Comparison of ENCODE assay signal across 17 cellular contexts in the genomic region with DNA sequence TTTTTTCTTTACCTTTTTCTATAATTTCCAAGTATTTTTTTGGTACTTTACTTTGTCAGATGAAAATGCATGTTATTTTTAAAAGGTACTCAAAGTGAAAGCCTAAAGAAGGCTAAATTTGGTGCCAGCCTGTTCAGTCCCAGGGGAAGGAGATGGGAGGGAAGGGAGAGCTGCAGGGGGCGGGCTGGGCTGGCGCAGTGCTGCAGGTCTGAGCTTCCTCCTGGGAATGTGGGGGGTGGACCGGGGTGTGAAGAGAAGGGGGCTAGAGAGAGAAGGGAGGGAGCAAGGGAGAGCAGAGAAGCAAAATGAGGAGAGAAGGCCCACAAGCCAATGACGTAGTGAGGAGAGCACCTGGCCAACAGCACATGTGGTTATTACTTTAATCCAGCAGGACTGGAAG.
DNase-seq lines count a peak whose midpoint lies in the region; ATAC-seq and TF ChIP-seq lines count a peak whose summit lies in the region.
"Had no signal": no experiment of that assay in that cellular context is flagged by ENCODE, and none has a peak within 500 bp of the region (broad histone marks: within the 10 kb centered on the region; RNA-seq: fewer than 3 reads in every experiment).

No MANE protein-coding gene starts in this region.

- H2BK5ac ChIP-seq in mesendoderm (ENCODE audit: low read length) = no peak overlapping the region

- peaks cover 0 to 35% of the 10 kb centered on the region in 2 donors for H3K4me1 ChIP-seq in right atrium auricular region
- peaks cover 7% of the 10 kb centered on the region for H3K4me1 ChIP-seq in NT2/D1 (ENCODE audit: insufficient read depth, insufficient read length)
- no peaks in the 10 kb centered on the region for H3K4me1 ChIP-seq in mesendoderm (ENCODE audit: control insufficient read depth, low read depth, low read length)
- H3K4me1 ChIP-seq: HAP-1 had no signal

- TF ChIP-seq CTCF in right atrium auricular region (IDR thresholded peaks at IDR 0.05) = no peak

- H3K27me3 ChIP-seq in right atrium auricular region (no peaks in the 10 kb centered on the region), NT2/D1 (ENCODE audit: insufficient read depth, insufficient read length) (no peaks in the 10 kb centered on the region), mesendoderm (ENCODE audit: insufficient read depth, low read length, poor library complexity) (no peaks in the 10 kb centered on the region)
- H3K27me3 ChIP-seq: BLaER1 had no signal

- H3K4ac ChIP-seq in mesendoderm (ENCODE audit: low read depth, low read length) = no peak overlapping the region

- no CpG with 5 or more reads among the region's 4 CpGs for WGBS in mesendoderm (ENCODE audit: extremely low coverage, insufficient coverage, low lambda C conversion rate)

- no peaks in the 10 kb centered on the region for H3K9me3 ChIP-seq in right atrium auricular region
- no peaks in the 10 kb centered on the region for H3K9me3 ChIP-seq in NT2/D1 (ENCODE audit: insufficient read depth, low read length)
- H3K9me3 ChIP-seq: BLaER1, HAP-1 had no signal

- no peak overlapping the region for H2BK15ac ChIP-seq in mesendoderm (replicated peaks; ENCODE audit: low read depth)

- H3K36me3 ChIP-seq in right atrium auricular region (no peaks in the 10 kb centered on the region), NT2/D1 (ENCODE audit: insufficient read depth, insufficient read length, low read length) (no peaks in the 10 kb centered on the region), mesendoderm (ENCODE audit: control insufficient read depth, insufficient read depth, low read length) (no peaks in the 10 kb centered on the region)
- H3K36me3 ChIP-seq: BLaER1, HAP-1 had no signal

- H3K18ac ChIP-seq in mesendoderm (ENCODE audit: low read length) = no peak overlapping the region

- DNase-seq in right atrium auricular region (ENCODE audit: low spot score) = no peak
- no peak for DNase-seq in left cardiac atrium
- no peak for DNase-seq in NT2/D1 (ENCODE audit: low read depth, low spot score)
- peak; percentile 5 for DNase-seq in mesendoderm
- no peak for DNase-seq in inferior parietal cortex (ENCODE audit: extremely low spot score)
- DNase-seq in NCI-H2227 (lab: John Stamatoyannopoulos, UW; ENCODE audit: unreplicated experiment) = no peak
- DNase-seq in NCI-H1105 treated with DMSO at 0.1 percent for 48 hours (lab: John Stamatoyannopoulos, UW) = no peak
- DNase-seq: 8988T; CD4-positive, alpha-beta memory T cell; DMS153; DMS79 treated with DMSO at 0.1 percent for 48 hours; GF-D8; GOT3 had no signal

- peak overlapping the region; percentile 2 for H3K9ac ChIP-seq in NT2/D1 (ENCODE audit: insufficient read length, low read depth)
- H3K9ac ChIP-seq in mesendoderm (ENCODE audit: low read length) = no peak overlapping the region
- H3K9ac ChIP-seq: BLaER1 had no signal

- H4K8ac ChIP-seq in mesendoderm (ENCODE audit: low read depth, low read length) = no peak overlapping the region

- H3K4me2 ChIP-seq in mesendoderm (ENCODE audit: low read length) = no peak overlapping the region
- H3K4me2 ChIP-seq: BLaER1 had no signal

- H3K23ac ChIP-seq in mesendoderm (ENCODE audit: low read length) = no peak overlapping the region

- intact Hi-C loops in left cardiac atrium (cut with DNase I) = loop anchor here in 1 of 2 donors (10.0 kb wide), 1 partner anchor 186 kb away; no protein-coding TSS in a partner anchor

- no peak overlapping the region for H4K5ac ChIP-seq in mesendoderm (ENCODE audit: low read length)

- no peaks in the 10 kb centered on the region for H3K79me2 ChIP-seq in mesendoderm (ENCODE audit: control insufficient read depth, insufficient read depth, low read length)

- H3K27ac ChIP-seq in right atrium auricular region (peak overlapping the region; percentile 3 to 90), mesendoderm (ENCODE audit: low read depth, low read length) (no peak overlapping the region), temporal lobe (ENCODE audit: low read depth, low read length) (peak overlapping the region; percentile 46)
- H3K27ac ChIP-seq: BLaER1 had no signal

- no peak for ATAC-seq in left cardiac atrium
- ATAC-seq: HepG2 had no signal

- no peaks in the 10 kb centered on the region for H3K79me1 ChIP-seq in mesendoderm (ENCODE audit: low read length)

- no peak overlapping the region for H3K4me3 ChIP-seq in right atrium auricular region
- no peak overlapping the region for H3K4me3 ChIP-seq in NT2/D1 (ENCODE audit: insufficient read length, low read depth)
- no peak overlapping the region for H3K4me3 ChIP-seq in mesendoderm (ENCODE audit: low read length)
- H3K4me3 ChIP-seq: BLaER1, HAP-1 had no signal

- no peak overlapping the region for H2AK5ac ChIP-seq in mesendoderm (ENCODE audit: low read length)

- H3K56ac ChIP-seq in mesendoderm (ENCODE audit: low read length) = no peak overlapping the region

- H2BK120ac ChIP-seq in mesendoderm (ENCODE audit: low read depth, low read length) = no peak overlapping the region
